1 cellular context compared by ENCODE assay signal in genomic region chr12:31715283-31715825, GRCh38.
TF ChIP-seq lines count a peak whose summit lies in the region.

No MANE protein-coding gene starts in this region.

TF ChIP-seq in K562, 482 proteins besides CTCF, POLR2A, EP300 and RAD21 (continued from another document and continues in another):
- TF ChIP-seq MEIS2 (IDR thresholded peaks at IDR 0.05; ENCODE audit: partially characterized antibody) (peak; percentile 47), SIN3B (IDR thresholded peaks at IDR 0.05; ENCODE audit: low read depth) (0 out of 2 replicates have a peak, but pooled peaks have one; percentile 14), PRMT5 (CRISPR knock-in tag; IDR thresholded peaks at IDR 0.05) (no peak), RFX1 (IDR thresholded peaks at IDR 0.05) (no peak), POLR3A (IDR thresholded peaks at IDR 0.05; ENCODE audit: borderline replicate concordance, extremely low read depth, insufficient read depth, insufficient read length) (no peak), FOXA1 (IDR thresholded peaks at IDR 0.05; ENCODE audit: borderline replicate concordance) (no peak), ZNF583 (CRISPR knock-in tag; IDR thresholded peaks at IDR 0.05) (peak; percentile 88), ZNF408 (CRISPR knock-in tag; IDR thresholded peaks at IDR 0.05; ENCODE audit: low read depth) (no peak), SRF (CRISPR knock-in tag; IDR thresholded peaks at IDR 0.05) (no peak), NCOR1 (IDR thresholded peaks at IDR 0.05) (peak; percentile 72), SMARCB1 (IDR thresholded peaks at IDR 0.05; ENCODE audit: insufficient read length, low read depth) (no peak), ETV5 (CRISPR knock-in tag; IDR thresholded peaks at IDR 0.05; ENCODE audit: low read depth) (peak; percentile 92), PRDM10 (IDR thresholded peaks at IDR 0.05; ENCODE audit: partially characterized antibody) (no peak), ARID1B (IDR thresholded peaks at IDR 0.05) (peak; percentile 95), XRCC5 (IDR thresholded peaks at IDR 0.05; ENCODE audit: low read depth, low read length) (no peak), TCF3 (CRISPR knock-in tag; IDR thresholded peaks at IDR 0.05) (peak; percentile 87), ZNF175 (CRISPR knock-in tag; IDR thresholded peaks at IDR 0.05; ENCODE audit: low read depth) (no peak; the same call in 1 of the 2 replicates), SOX6 (IDR thresholded peaks at IDR 0.05) (peak; percentile 84), ZBTB7A (IDR thresholded peaks at IDR 0.05; ENCODE audit: borderline replicate concordance, control insufficient read depth, low read depth, low read length) (no peak), TCFL5 (CRISPR knock-in tag; conservative IDR thresholded peaks at IDR 0.05) (no peak), ZNF316 (IDR thresholded peaks at IDR 0.05) (no peak), ZNF79 (CRISPR knock-in tag; IDR thresholded peaks at IDR 0.05; ENCODE audit: low read depth) (no peak), ZNF140 (CRISPR knock-in tag; IDR thresholded peaks at IDR 0.05) (no peak), HOXB6 (CRISPR knock-in tag; IDR thresholded peaks at IDR 0.05; ENCODE audit: borderline replicate concordance) (no peak), MYBL2 (IDR thresholded peaks at IDR 0.05; ENCODE audit: low read depth) (no peak), MYBL2 (CRISPR knock-in tag; IDR thresholded peaks at IDR 0.05; ENCODE audit: borderline replicate concordance) (no peak), SFPQ (IDR thresholded peaks at IDR 0.05; ENCODE audit: low read depth, low read length) (no peak), ZNF121 (CRISPR knock-in tag; conservative IDR thresholded peaks at IDR 0.05) (no peak), MTA1 (IDR thresholded peaks at IDR 0.05; ENCODE audit: borderline replicate concordance) (peak; percentile 67; the same call in 1 of the 2 replicates), STAT5A (IDR thresholded peaks at IDR 0.05; ENCODE audit: borderline replicate concordance, low read length) (peak; percentile 86), CGGBP1 (CRISPR knock-in tag; IDR thresholded peaks at IDR 0.05) (peak; percentile 19; the same call in 1 of the 2 replicates), ZKSCAN1 (IDR thresholded peaks at IDR 0.05; ENCODE audit: low read depth, low read length) (0 out of 2 replicates have a peak, but pooled peaks have one; percentile 50), UBTF (IDR thresholded peaks at IDR 0.05; ENCODE audit: borderline replicate concordance in 1 of 2, low read depth in 2 of 2, low read length in 2 of 2) (no peak), CREB1 (IDR thresholded peaks at IDR 0.05) (no peak), CREB1 (CRISPR knock-in tag; IDR thresholded peaks at IDR 0.05) (0 out of 2 replicates have a peak, but pooled peaks have one; percentile 20), ZNF592 (IDR thresholded peaks at IDR 0.05) (peak; percentile 88), ZNF197 (CRISPR knock-in tag; IDR thresholded peaks at IDR 0.05; ENCODE audit: low read depth) (0 out of 2 replicates have a peak, but pooled peaks have one; percentile 10), POLR3G (IDR thresholded peaks at IDR 0.05; ENCODE audit: extremely low read depth, insufficient read length, insufficient replicate concordance) (no peak), ZFPM2 (CRISPR knock-in tag; IDR thresholded peaks at IDR 0.05) (no peak), ZBTB1 (CRISPR knock-in tag; IDR thresholded peaks at IDR 0.05; ENCODE audit: borderline replicate concordance, low read depth) (no peak), ZNF589 (CRISPR knock-in tag; IDR thresholded peaks at IDR 0.05; ENCODE audit: low read depth) (peak; percentile 64; the same call in 1 of the 2 replicates), CBX3 (IDR thresholded peaks at IDR 0.05; ENCODE audit: borderline replicate concordance in 1 of 2, low read length in 2 of 2) (peak in 1 of 2 experiments; percentile 90; a peak in 2 of 3 replicates), TFAM (CRISPR knock-in tag; conservative IDR thresholded peaks at IDR 0.05) (no peak), ZNF436 (CRISPR knock-in tag; IDR thresholded peaks at IDR 0.05) (no peak), CHCHD3 (CRISPR knock-in tag; IDR thresholded peaks at IDR 0.05) (no peak), TEAD2 (tag; IDR thresholded peaks at IDR 0.05) (peak; percentile 59; the same call in 1 of the 2 replicates)
- TF ChIP-seq, protein P1, sequence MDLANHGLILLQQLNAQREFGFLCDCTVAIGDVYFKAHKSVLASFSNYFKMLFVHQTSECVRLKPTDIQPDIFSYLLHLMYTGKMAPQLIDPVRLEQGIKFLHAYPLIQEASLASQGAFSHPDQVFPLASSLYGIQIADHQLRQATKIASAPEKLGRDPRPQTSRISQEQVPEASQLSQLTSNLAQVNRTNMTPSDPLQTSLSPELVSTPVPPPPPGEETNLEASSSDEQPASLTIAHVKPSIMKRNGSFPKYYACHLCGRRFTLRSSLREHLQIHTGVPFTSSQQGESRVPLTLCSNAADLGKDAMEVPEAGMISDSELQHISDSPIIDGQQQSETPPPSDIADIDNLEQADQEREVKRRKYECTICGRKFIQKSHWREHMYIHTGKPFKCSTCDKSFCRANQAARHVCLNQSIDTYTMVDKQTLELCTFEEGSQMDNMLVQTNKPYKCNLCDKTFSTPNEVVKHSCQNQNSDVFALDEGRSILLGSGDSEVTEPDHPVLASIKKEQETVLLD (IDR thresholded peaks at IDR 0.05) = no peak
- TF ChIP-seq, protein P2, sequence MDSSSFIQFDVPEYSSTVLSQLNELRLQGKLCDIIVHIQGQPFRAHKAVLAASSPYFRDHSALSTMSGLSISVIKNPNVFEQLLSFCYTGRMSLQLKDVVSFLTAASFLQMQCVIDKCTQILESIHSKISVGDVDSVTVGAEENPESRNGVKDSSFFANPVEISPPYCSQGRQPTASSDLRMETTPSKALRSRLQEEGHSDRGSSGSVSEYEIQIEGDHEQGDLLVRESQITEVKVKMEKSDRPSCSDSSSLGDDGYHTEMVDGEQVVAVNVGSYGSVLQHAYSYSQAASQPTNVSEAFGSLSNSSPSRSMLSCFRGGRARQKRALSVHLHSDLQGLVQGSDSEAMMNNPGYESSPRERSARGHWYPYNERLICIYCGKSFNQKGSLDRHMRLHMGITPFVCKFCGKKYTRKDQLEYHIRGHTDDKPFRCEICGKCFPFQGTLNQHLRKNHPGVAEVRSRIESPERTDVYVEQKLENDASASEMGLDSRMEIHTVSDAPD (CRISPR knock-in tag; IDR thresholded peaks at IDR 0.05) = no peak
- TF ChIP-seq, protein P3, sequence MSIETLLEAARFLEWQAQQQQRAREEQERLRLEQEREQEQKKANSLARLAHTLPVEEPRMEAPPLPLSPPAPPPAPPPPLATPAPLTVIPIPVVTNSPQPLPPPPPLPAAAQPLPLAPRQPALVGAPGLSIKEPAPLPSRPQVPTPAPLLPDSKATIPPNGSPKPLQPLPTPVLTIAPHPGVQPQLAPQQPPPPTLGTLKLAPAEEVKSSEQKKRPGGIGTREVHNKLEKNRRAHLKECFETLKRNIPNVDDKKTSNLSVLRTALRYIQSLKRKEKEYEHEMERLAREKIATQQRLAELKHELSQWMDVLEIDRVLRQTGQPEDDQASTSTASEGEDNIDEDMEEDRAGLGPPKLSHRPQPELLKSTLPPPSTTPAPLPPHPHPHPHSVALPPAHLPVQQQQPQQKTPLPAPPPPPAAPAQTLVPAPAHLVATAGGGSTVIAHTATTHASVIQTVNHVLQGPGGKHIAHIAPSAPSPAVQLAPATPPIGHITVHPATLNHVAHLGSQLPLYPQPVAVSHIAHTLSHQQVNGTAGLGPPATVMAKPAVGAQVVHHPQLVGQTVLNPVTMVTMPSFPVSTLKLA (conservative IDR thresholded peaks at IDR 0.05) = peak in 1 of 2 experiments; percentile 71; a peak in 2 of 4 replicates
- TF ChIP-seq, protein P4, sequence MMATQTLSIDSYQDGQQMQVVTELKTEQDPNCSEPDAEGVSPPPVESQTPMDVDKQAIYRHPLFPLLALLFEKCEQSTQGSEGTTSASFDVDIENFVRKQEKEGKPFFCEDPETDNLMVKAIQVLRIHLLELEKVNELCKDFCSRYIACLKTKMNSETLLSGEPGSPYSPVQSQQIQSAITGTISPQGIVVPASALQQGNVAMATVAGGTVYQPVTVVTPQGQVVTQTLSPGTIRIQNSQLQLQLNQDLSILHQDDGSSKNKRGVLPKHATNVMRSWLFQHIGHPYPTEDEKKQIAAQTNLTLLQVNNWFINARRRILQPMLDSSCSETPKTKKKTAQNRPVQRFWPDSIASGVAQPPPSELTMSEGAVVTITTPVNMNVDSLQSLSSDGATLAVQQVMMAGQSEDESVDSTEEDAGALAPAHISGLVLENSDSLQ (IDR thresholded peaks at IDR 0.05) = peak; percentile 33; the same call in 1 of the 2 replicates
